ENCODE assay signal across 8 cellular contexts in genomic region chr7:51430480-51431086, GRCh38.
DNase-seq lines count a peak whose midpoint lies in the region; ATAC-seq, FAIRE-seq and TF ChIP-seq lines count a peak whose summit lies in the region.

No MANE protein-coding gene starts in this region.

- no peaks in the 10 kb centered on the region for H3K27me3 ChIP-seq in Karpas-422 (ENCODE audit: low read length)

- no peak overlapping the region for H3K4me2 ChIP-seq in Karpas-422 (ENCODE audit: low read depth, low read length, poor library complexity, severe bottlenecking)

- H4K20me1 ChIP-seq in Karpas-422 (ENCODE audit: insufficient read depth, low read depth, low read length), result no peaks in the 10 kb centered on the region

- in situ Hi-C loops in ACHN (cut with HindIII; ENCODE audit: low pct_ligation_motif_present, low pct_unique_long_range_greater_than_20kb, low sequenced_read_pairs), result no loop called here

- no peaks in the 10 kb centered on the region for H3K36me3 ChIP-seq in Karpas-422 (ENCODE audit: insufficient read depth, low read length)

- no peaks in the 10 kb centered on the region for H3K4me1 ChIP-seq in Karpas-422 (ENCODE audit: low read length)

- H3K9me2 ChIP-seq in Karpas-422 (replicated peaks; ENCODE audit: insufficient read depth, low read length), result no peaks in the 10 kb centered on the region

- H3K4me3 ChIP-seq in GM12875 (ENCODE audit: low read depth, low read length), result no peak overlapping the region
- no peak overlapping the region for H3K4me3 ChIP-seq in Karpas-422 (ENCODE audit: low read length)

- H3K9ac ChIP-seq in Karpas-422 (ENCODE audit: low read length), result no peak overlapping the region

- no peak overlapping the region for H3K4me3 Mint-ChIP-seq in brain

- peak; percentile 65 for DNase-seq in ACHN
- peak; percentile 87 for DNase-seq in Karpas-422
- DNase-seq in RCC 7860 (ENCODE audit: low spot score), result peak; percentile 12
- DNase-seq in inferior parietal cortex (ENCODE audit: extremely low spot score), result peak; percentile 94
- peak; percentile 11 to 16 for DNase-seq in stimulated activated CD4-positive, alpha-beta T cell treated with anti-CD3 and anti-CD28 coated beads, Interleukin-1b, Interleukin-23, amount 100 ng/mL, for 4 hours (ENCODE audit: low read depth in 2 of 2)

- peaks cover 0 to 2% (median 0%) of the 10 kb centered on the region in 5 experiments for H3K9me3 Mint-ChIP-seq in brain

- ATAC-seq in GM21723 (IDR thresholded peaks at IDR 0.05; ENCODE audit: unreplicated experiment), result no peak

- no peaks in the 10 kb centered on the region for H3K36me3 Mint-ChIP-seq in brain

- peak; percentile 36 for FAIRE-seq in RCC 7860 (lab: Jason Lieb, UNC)

- H3K27ac ChIP-seq in Karpas-422 (ENCODE audit: low read length), result no peak overlapping the region

- H2AFZ ChIP-seq in Karpas-422 (ENCODE audit: low read length), result no peak overlapping the region

- no peaks in the 10 kb centered on the region for H3K79me2 ChIP-seq in Karpas-422 (ENCODE audit: low read length)

- no peaks in the 10 kb centered on the region for H3K9me3 ChIP-seq in Karpas-422 (ENCODE audit: low read length)

- H3K27ac Mint-ChIP-seq in brain, result peak overlapping the region in 2 of 5 experiments; percentile 8 to 32

- TF ChIP-seq CTCF in GM12875 (IDR thresholded peaks at IDR 0.05; ENCODE audit: borderline replicate concordance, insufficient read depth, low read depth, low read length) (peak; percentile 65), brain (conservative IDR thresholded peaks at IDR 0.05) (peak; percentile 89 to 95)

- H3K4me1 Mint-ChIP-seq in brain, result no peaks in the 10 kb centered on the region

- peaks cover 12% of the 10 kb centered on the region for H3K27me3 Mint-ChIP-seq in brain

Comparison
In these comparisons a context has a peak if more than half of its experiments do, and no peak if none do; other contexts are left out.
1. DNase-seq: peak in every context shown above with its lines; median percentile 94 in inferior parietal cortex; 87 in Karpas-422; 65 in ACHN; 14 in stimulated activated CD4-positive, alpha-beta T cell treated with anti-CD3 and anti-CD28 coated beads, Interleukin-1b, Interleukin-23, amount 100 ng/mL, for 4 hours; 12 in RCC 7860.